ENCODE assay signal across 9 cellular contexts in the genomic region with DNA sequence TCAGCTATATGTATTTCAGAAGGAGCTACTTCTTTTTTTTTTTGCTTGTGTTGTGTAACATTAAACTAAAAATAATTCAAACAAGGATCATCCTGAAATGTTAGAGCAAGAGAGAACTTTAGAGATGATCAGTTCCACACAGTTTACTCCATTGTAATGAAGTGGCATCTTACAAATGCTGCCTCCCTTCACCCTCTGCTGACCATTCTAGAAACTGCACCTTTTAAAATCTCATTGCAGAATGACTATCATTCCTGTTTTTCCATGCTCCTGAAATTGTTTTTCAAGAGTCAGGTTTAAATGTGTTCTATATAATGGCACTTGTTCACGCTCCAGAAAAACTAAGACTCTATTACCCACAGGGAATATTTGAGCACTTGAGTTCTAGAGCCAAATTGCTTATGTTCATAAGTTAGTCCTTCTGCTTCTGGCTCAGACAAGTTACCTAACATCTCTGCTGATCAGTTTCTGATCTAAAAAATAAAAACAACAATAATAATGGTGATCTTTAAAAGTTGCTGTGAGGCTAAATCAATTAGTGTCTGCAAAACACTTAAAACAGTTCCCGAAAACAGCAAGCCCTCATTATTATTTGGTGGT. TPM values are rescaled to one million over a fixed set of nuclear protein-coding genes. Genes with fewer than 3 reads are reported as not detected.
DNase-seq lines count a peak whose midpoint lies in the region; ATAC-seq and TF ChIP-seq lines count a peak whose summit lies in the region.
"Had no signal": no experiment of that assay in that cellular context is flagged by ENCODE, and none has a peak within 500 bp of the region (broad histone marks: within the 10 kb centered on the region; RNA-seq: fewer than 3 reads in every experiment).

No MANE protein-coding gene starts in this region.

- no peaks in the 10 kb centered on the region for H3K4me1 Mint-ChIP-seq in T-helper 2 cell treated with Interferon-gamma antibody and Interleukin-4, amounts not matched to agents 5 μg/mL and 100 μg/mL, for 36 hours (ENCODE audit: low read depth)

- no peak overlapping the region for H3K4me3 Mint-ChIP-seq in T-helper 2 cell treated with Interferon-gamma antibody and Interleukin-4, amounts not matched to agents 5 μg/mL and 100 μg/mL, for 36 hours

- no peaks in the 10 kb centered on the region for H3K9me3 Mint-ChIP-seq in T-helper 2 cell treated with Interferon-gamma antibody and Interleukin-4, amounts not matched to agents 5 μg/mL and 100 μg/mL, for 36 hours

- H3K27ac ChIP-seq in WERI-Rb-1 (no peak overlapping the region), uterus (no peak overlapping the region)
- H3K27ac ChIP-seq: skin epidermis had no signal

- peaks cover 2% of the 10 kb centered on the region for H3K27me3 Mint-ChIP-seq in T-helper 2 cell treated with Interferon-gamma antibody and Interleukin-4, amounts not matched to agents 5 μg/mL and 100 μg/mL, for 36 hours (ENCODE audit: low read depth)

- H3K27ac Mint-ChIP-seq in T-helper 2 cell treated with Interferon-gamma antibody and Interleukin-4, amounts not matched to agents 5 μg/mL and 100 μg/mL, for 36 hours: no peak overlapping the region

- no peak overlapping the region for H3K4me3 ChIP-seq in WERI-Rb-1 (ENCODE audit: low read depth, low read length)
- H3K4me3 ChIP-seq in uterus: no peak overlapping the region
- H3K4me3 ChIP-seq: skin epidermis had no signal

- intact Hi-C loops in uterus (cut with DNase I; ENCODE audit: low total_unique reads): no loop called here

- H3K36me3 Mint-ChIP-seq in T-helper 2 cell treated with Interferon-gamma antibody and Interleukin-4, amounts not matched to agents 5 μg/mL and 100 μg/mL, for 36 hours (ENCODE audit: low read depth): no peaks in the 10 kb centered on the region

- DNase-seq in EL (peak; percentile 26), LoVo (ENCODE audit: low spot score) (peak; percentile 37), WERI-Rb-1 (no peak), iPS-NIHi7 (ENCODE audit: extremely low spot score) (peak; percentile 55), uterus (no peak)
- no peak for DNase-seq in T-helper 2 cell treated with Interferon-gamma antibody and Interleukin-4, amounts not matched to agents 5 μg/mL and 100 μg/mL, for 36 hours (ENCODE audit: low spot score)

- no peaks in the 10 kb centered on the region for H3K27me3 ChIP-seq in WERI-Rb-1 (ENCODE audit: insufficient read depth, low read depth, severe bottlenecking)
- H3K27me3 ChIP-seq in uterus: no peaks in the 10 kb centered on the region

- peak; percentile 89 for ATAC-seq in GM21526 (IDR thresholded peaks at IDR 0.05; ENCODE audit: low FRiP score, unreplicated experiment)
- no peak for ATAC-seq in HG03280 (IDR thresholded peaks at IDR 0.05; ENCODE audit: unreplicated experiment)

- TF ChIP-seq POLR2A in uterus (IDR thresholded peaks at IDR 0.05): no peak

- H3K4me1 ChIP-seq in uterus: no peaks in the 10 kb centered on the region

- H3K9me3 ChIP-seq in WERI-Rb-1 (ENCODE audit: severe bottlenecking): no peaks in the 10 kb centered on the region
- H3K9me3 ChIP-seq in uterus: no peaks in the 10 kb centered on the region

- H3K36me3 ChIP-seq in WERI-Rb-1 (no peaks in the 10 kb centered on the region), uterus (no peaks in the 10 kb centered on the region)

- TF ChIP-seq CTCF in WERI-Rb-1 (IDR thresholded peaks at IDR 0.05; ENCODE audit: low read depth, low read length): peak; percentile 72
- peak; percentile 43 to 51 (median 46) for TF ChIP-seq CTCF in uterus (IDR thresholded peaks at IDR 0.05)

RNA-seq across cellular contexts. Expression of gene SLC44A5, which starts 21.5 kb away (rescaled TPM):
- total RNA-seq in uterus: 1 to 10 TPM in 3 of 4 donors, not detected in 1; 1.6 to 5.5 (median 5.4) TPM

Comparison
In these comparisons a context has a peak if more than half of its experiments do, and no peak if none do; other contexts are left out.
1. DNase-seq: peak in EL (single experiment), LoVo (single experiment) and iPS-NIHi7 (single experiment); none in WERI-Rb-1 (single experiment), uterus (0 of 2) and T-helper 2 cell treated with Interferon-gamma antibody and Interleukin-4, amounts not matched to agents 5 μg/mL and 100 μg/mL, for 36 hours (single experiment).